9 cellular contexts compared by ENCODE assay signal in genomic region chr1:90925928-90926869, GRCh38.
A peak's percentile ranks its signal among the peaks of the same experiment; 100 is the strongest.
DNase-seq lines count a peak whose midpoint lies in the region; ATAC-seq lines count a peak whose summit lies in the region.
"Had no signal": no experiment of that assay in that cellular context is flagged by ENCODE, and none has a peak within 500 bp of the region (broad histone marks: within the 10 kb centered on the region; RNA-seq: fewer than 3 reads in every experiment).

No MANE protein-coding gene starts in this region.

- H3K4me1 ChIP-seq in CD4-positive, CD25-positive, alpha-beta regulatory T cell (ENCODE audit: control insufficient read depth, insufficient read depth, low read length, poor library complexity, severe bottlenecking) = peaks cover 36% of the 10 kb centered on the region

- no peak overlapping the region for H3K27ac ChIP-seq in CD4-positive, CD25-positive, alpha-beta regulatory T cell (ENCODE audit: insufficient read depth, low read length, poor library complexity, severe bottlenecking)
- H3K27ac ChIP-seq: SJSA1 had no signal

- peak overlapping the region in 1 of 3 donors; percentile 10 for H3K27ac Mint-ChIP-seq in CD4-positive, CD25-positive, alpha-beta regulatory T cell
- H3K27ac Mint-ChIP-seq in memory B cell = peak overlapping the region; percentile 54

- peaks cover 0 to 3% (median 0%) of the 10 kb centered on the region in 7 donors for H3K9me3 Mint-ChIP-seq in CD4-positive, CD25-positive, alpha-beta regulatory T cell
- peaks cover 8% of the 10 kb centered on the region for H3K9me3 Mint-ChIP-seq in memory B cell

- peak overlapping the region; percentile 30 for H3K4me3 ChIP-seq in CD4-positive, CD25-positive, alpha-beta regulatory T cell (ENCODE audit: low read depth, low read length)
- H3K4me3 ChIP-seq: SJSA1 had no signal

- no peaks in the 10 kb centered on the region for H3K27me3 ChIP-seq in CD4-positive, CD25-positive, alpha-beta regulatory T cell (ENCODE audit: control insufficient read depth, insufficient read depth, low read length)
- H3K27me3 ChIP-seq: SJSA1 had no signal

- peak; percentile 40 to 59 for ATAC-seq in CD4-positive, CD25-positive, alpha-beta regulatory T cell (ENCODE audit: low read depth in 2 of 2)
- ATAC-seq in memory B cell (ENCODE audit: low read depth) (no peak), HG02852 (IDR thresholded peaks at IDR 0.05; ENCODE audit: unreplicated experiment) (no peak)

- H3K9me3 ChIP-seq in CD4-positive, CD25-positive, alpha-beta regulatory T cell (ENCODE audit: control insufficient read depth in 2 of 2, low read length in 2 of 2) = no peaks in the 10 kb centered on the region
- H3K9me3 ChIP-seq: SJSA1 had no signal

- no peaks in the 10 kb centered on the region for H3K36me3 ChIP-seq in CD4-positive, CD25-positive, alpha-beta regulatory T cell (ENCODE audit: control insufficient read depth, insufficient read depth, low read length)

- peaks cover 16% of the 10 kb centered on the region for H3K36me3 Mint-ChIP-seq in CD4-positive, CD25-positive, alpha-beta regulatory T cell
- peaks cover 30% of the 10 kb centered on the region for H3K36me3 Mint-ChIP-seq in memory B cell

- DNase-seq in CD4-positive, CD25-positive, alpha-beta regulatory T cell = peak in 1 of 3 donors; percentile 19
- DNase-seq in HS-5 (ENCODE audit: low read depth) (peak; percentile 41), amniotic epithelial cell (ENCODE audit: low read depth) (peak; percentile 98), memory B cell (ENCODE audit: low spot score in 2 of 2) (no peak), NCI-H2227 treated with DMSO at 0.1 percent for 48 hours (lab: John Stamatoyannopoulos, UW) (no peak)
- no peak for DNase-seq in stimulated activated CD4-positive, alpha-beta T cell treated with anti-CD3 and anti-CD28 coated beads, Interleukin-15, amount 100 ng/mL, for 24 hours
- DNase-seq in activated CD4-positive, alpha-beta T cell treated with anti-CD3 and anti-CD28 coated beads, Interleukin-2, amount 50 U/mL, for 1 hour = no peak

- H3K4me3 Mint-ChIP-seq in CD4-positive, CD25-positive, alpha-beta regulatory T cell = peak overlapping the region; percentile 4 to 53 (median 18)
- H3K4me3 Mint-ChIP-seq in memory B cell = no peak overlapping the region

- H3K27me3 Mint-ChIP-seq in CD4-positive, CD25-positive, alpha-beta regulatory T cell = no peaks in the 10 kb centered on the region
- H3K27me3 Mint-ChIP-seq in memory B cell = no peaks in the 10 kb centered on the region

- H3K4me1 Mint-ChIP-seq in CD4-positive, CD25-positive, alpha-beta regulatory T cell = peaks cover 62 to 89% (median 69%) of the 10 kb centered on the region in 4 donors
- peaks cover 40% of the 10 kb centered on the region for H3K4me1 Mint-ChIP-seq in memory B cell

Comparison
In these comparisons a context has a peak if more than half of its experiments do, and no peak if none do; other contexts are left out.
1. ATAC-seq: peak in CD4-positive, CD25-positive, alpha-beta regulatory T cell (2 of 2); none in memory B cell (single experiment) and HG02852 (single experiment).
2. DNase-seq: peak in HS-5 (single experiment) and amniotic epithelial cell (single experiment); none in memory B cell (0 of 2), stimulated activated CD4-positive, alpha-beta T cell treated with anti-CD3 and anti-CD28 coated beads, Interleukin-15, amount 100 ng/mL, for 24 hours (single experiment), NCI-H2227 treated with DMSO at 0.1 percent for 48 hours (single experiment) and activated CD4-positive, alpha-beta T cell treated with anti-CD3 and anti-CD28 coated beads, Interleukin-2, amount 50 U/mL, for 1 hour (single experiment).